1 cellular context compared by ENCODE assay signal in genomic region chr12:71942259-71942658, GRCh38.
TF ChIP-seq lines count a peak whose summit lies in the region.

No MANE protein-coding gene starts in this region.

TF ChIP-seq in K562, 482 proteins besides CTCF, POLR2A, EP300 and RAD21 (continued from another document):
- TF ChIP-seq CREB3 (tag; conservative IDR thresholded peaks at IDR 0.05; ENCODE audit: low read depth) (no peak), POLR2AphosphoS5 (IDR thresholded peaks at IDR 0.05; ENCODE audit: control insufficient read depth, insufficient read depth, low read depth, low read length) (peak; percentile 47; the same call in 1 of the 2 replicates), CREM (IDR thresholded peaks at IDR 0.05; ENCODE audit: low read depth) (0 out of 2 replicates have a peak, but pooled peaks have one; percentile 23), EP400 (IDR thresholded peaks at IDR 0.05) (no peak), CBFA2T3 (IDR thresholded peaks at IDR 0.05) (peak; percentile 65), POLR2B (IDR thresholded peaks at IDR 0.05; ENCODE audit: low read depth, partially characterized antibody) (no peak), STAT5A (IDR thresholded peaks at IDR 0.05; ENCODE audit: borderline replicate concordance, low read length) (peak; percentile 28; the same call in 1 of the 2 replicates), ARID1B (IDR thresholded peaks at IDR 0.05) (0 out of 2 replicates have a peak, but pooled peaks have one; percentile 52), POLR3A (IDR thresholded peaks at IDR 0.05; ENCODE audit: borderline replicate concordance, extremely low read depth, insufficient read depth, insufficient read length) (no peak), CBFA2T2 (conservative IDR thresholded peaks at IDR 0.05) (0 out of 2 replicates have a peak, but pooled peaks have one; percentile 21), ZSCAN29 (IDR thresholded peaks at IDR 0.05) (no peak), SIX5 (IDR thresholded peaks at IDR 0.05; ENCODE audit: borderline replicate concordance in 1 of 2, insufficient read depth in 1 of 2, low read depth in 1 of 2, low read length in 2 of 2) (no peak), CBX1 (IDR thresholded peaks at IDR 0.05; ENCODE audit: low read depth) (no peak), POLR2G (IDR thresholded peaks at IDR 0.05; ENCODE audit: low read depth, low read length) (no peak), KDM4B (IDR thresholded peaks at IDR 0.05; ENCODE audit: borderline replicate concordance in 2 of 2, low read depth in 1 of 2) (no peak), FOXP1 (CRISPR knock-in tag; IDR thresholded peaks at IDR 0.05) (no peak), ZNF444 (CRISPR knock-in tag; IDR thresholded peaks at IDR 0.05) (no peak)
- TF ChIP-seq, protein P1, sequence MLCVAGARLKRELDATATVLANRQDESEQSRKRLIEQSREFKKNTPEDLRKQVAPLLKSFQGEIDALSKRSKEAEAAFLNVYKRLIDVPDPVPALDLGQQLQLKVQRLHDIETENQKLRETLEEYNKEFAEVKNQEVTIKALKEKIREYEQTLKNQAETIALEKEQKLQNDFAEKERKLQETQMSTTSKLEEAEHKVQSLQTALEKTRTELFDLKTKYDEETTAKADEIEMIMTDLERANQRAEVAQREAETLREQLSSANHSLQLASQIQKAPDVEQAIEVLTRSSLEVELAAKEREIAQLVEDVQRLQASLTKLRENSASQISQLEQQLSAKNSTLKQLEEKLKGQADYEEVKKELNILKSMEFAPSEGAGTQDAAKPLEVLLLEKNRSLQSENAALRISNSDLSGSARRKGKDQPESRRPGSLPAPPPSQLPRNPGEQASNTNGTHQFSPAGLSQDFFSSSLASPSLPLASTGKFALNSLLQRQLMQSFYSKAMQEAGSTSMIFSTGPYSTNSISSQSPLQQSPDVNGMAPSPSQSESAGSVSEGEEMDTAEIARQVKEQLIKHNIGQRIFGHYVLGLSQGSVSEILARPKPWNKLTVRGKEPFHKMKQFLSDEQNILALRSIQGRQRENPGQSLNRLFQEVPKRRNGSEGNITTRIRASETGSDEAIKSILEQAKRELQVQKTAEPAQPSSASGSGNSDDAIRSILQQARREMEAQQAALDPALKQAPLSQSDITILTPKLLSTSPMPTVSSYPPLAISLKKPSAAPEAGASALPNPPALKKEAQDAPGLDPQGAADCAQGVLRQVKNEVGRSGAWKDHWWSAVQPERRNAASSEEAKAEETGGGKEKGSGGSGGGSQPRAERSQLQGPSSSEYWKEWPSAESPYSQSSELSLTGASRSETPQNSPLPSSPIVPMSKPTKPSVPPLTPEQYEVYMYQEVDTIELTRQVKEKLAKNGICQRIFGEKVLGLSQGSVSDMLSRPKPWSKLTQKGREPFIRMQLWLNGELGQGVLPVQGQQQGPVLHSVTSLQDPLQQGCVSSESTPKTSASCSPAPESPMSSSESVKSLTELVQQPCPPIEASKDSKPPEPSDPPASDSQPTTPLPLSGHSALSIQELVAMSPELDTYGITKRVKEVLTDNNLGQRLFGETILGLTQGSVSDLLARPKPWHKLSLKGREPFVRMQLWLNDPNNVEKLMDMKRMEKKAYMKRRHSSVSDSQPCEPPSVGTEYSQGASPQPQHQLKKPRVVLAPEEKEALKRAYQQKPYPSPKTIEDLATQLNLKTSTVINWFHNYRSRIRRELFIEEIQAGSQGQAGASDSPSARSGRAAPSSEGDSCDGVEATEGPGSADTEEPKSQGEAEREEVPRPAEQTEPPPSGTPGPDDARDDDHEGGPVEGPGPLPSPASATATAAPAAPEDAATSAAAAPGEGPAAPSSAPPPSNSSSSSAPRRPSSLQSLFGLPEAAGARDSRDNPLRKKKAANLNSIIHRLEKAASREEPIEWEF (CRISPR knock-in tag; IDR thresholded peaks at IDR 0.05): no peak
- TF ChIP-seq, protein P2, sequence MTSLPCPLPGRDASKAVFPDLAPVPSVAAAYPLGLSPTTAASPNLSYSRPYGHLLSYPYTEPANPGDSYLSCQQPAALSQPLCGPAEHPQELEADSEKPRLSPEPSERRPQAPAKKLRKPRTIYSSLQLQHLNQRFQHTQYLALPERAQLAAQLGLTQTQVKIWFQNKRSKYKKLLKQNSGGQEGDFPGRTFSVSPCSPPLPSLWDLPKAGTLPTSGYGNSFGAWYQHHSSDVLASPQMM (CRISPR knock-in tag; IDR thresholded peaks at IDR 0.05): no peak
